16 cellular contexts compared by ENCODE assay signal in the genomic region with DNA sequence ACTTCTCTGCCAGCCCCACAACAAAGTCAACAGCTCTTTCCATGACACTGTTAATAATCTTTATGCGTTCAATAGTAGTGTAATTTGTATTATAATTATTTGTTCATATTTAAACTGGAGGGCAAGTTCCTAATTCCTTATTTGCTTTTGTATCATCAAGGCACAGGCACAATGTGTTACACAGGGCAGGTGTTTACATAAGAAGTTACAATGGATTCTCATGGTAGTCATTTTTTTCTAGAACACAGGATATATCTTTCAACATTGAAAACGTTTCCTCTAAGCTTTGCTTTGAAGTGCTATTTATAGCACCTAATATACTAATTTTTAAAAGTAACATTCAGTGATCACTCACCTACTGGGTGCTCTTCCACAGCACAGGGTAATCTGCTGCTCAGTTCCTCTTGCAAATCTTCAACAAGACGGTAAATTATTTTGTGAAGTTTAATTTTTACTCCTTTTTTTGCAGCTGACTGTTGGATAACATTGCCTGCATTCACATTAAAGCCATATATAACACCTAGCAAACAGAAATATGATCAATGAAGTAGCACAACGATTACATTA. TPM values are rescaled to one million over a fixed set of nuclear protein-coding genes. Genes with fewer than 3 reads are reported as not detected.
DNase-seq lines count a peak whose midpoint lies in the region; ATAC-seq and TF ChIP-seq lines count a peak whose summit lies in the region.
"Had no signal": no experiment of that assay in that cellular context is flagged by ENCODE, and none has a peak within 500 bp of the region (broad histone marks: within the 10 kb centered on the region; RNA-seq: fewer than 3 reads in every experiment).

No MANE protein-coding gene starts in this region.

- H3K27ac Mint-ChIP-seq in progenitor cell of endocrine pancreas, result peak overlapping the region; percentile 10
- H3K27ac Mint-ChIP-seq: H9 had no signal

- H2AK5ac ChIP-seq in mesendoderm (ENCODE audit: low read length), result no peak overlapping the region

- H4K5ac ChIP-seq in mesendoderm (ENCODE audit: low read length), result no peak overlapping the region

- no peak overlapping the region for H3K56ac ChIP-seq in mesendoderm (ENCODE audit: low read length)

- no peak overlapping the region for H3K4me3 Mint-ChIP-seq in progenitor cell of endocrine pancreas (ENCODE audit: low read depth)
- H3K4me3 Mint-ChIP-seq: H9, T-cell had no signal

- H3K9me3 Mint-ChIP-seq in progenitor cell of endocrine pancreas (ENCODE audit: low read depth), result no peaks in the 10 kb centered on the region
- H3K9me3 Mint-ChIP-seq: H9, T-cell had no signal

- no CpG with 5 or more reads among the region's 4 CpGs for WGBS in mesendoderm (ENCODE audit: extremely low coverage, insufficient coverage, low lambda C conversion rate)

- no peak overlapping the region for H2BK15ac ChIP-seq in mesendoderm (replicated peaks; ENCODE audit: low read depth)

- CTCF ChIA-PET in Panc1 (lab: Charles Lee), result no interaction called here

- H3K4me3 ChIP-seq in Panc1 (ENCODE audit: low read depth in 2 of 2, low read length in 2 of 2) (no peak overlapping the region), mesendoderm (ENCODE audit: low read length) (no peak overlapping the region)

- H3K4me2 ChIP-seq in mesendoderm (ENCODE audit: low read length), result no peak overlapping the region
- H3K4me2 ChIP-seq: KMS-11 had no signal

- no peaks in the 10 kb centered on the region for H3K9me3 ChIP-seq in Panc1 (ENCODE audit: control insufficient read depth, insufficient read depth, low read depth, low read length)

- H3K18ac ChIP-seq in mesendoderm (ENCODE audit: low read length), result no peak overlapping the region

- H3K4me1 ChIP-seq in Panc1 (ENCODE audit: control insufficient read depth, insufficient read depth, low read length), result peaks cover 13% of the 10 kb centered on the region
- no peaks in the 10 kb centered on the region for H3K4me1 ChIP-seq in mesendoderm (ENCODE audit: control insufficient read depth, low read depth, low read length)

- H3K9ac ChIP-seq in mesendoderm (ENCODE audit: low read length), result no peak overlapping the region
- H3K9ac ChIP-seq: KMS-11 had no signal

- H2BK5ac ChIP-seq in mesendoderm (ENCODE audit: low read length), result no peak overlapping the region

- no peak overlapping the region for H3K23ac ChIP-seq in mesendoderm (ENCODE audit: low read length)

- peaks cover 9% of the 10 kb centered on the region for H3K36me3 Mint-ChIP-seq in progenitor cell of endocrine pancreas (ENCODE audit: insufficient read depth)

- no peak for ATAC-seq in Panc1
- ATAC-seq in sciatic nerve, result no peak
- ATAC-seq in GM18502 (IDR thresholded peaks at IDR 0.05; ENCODE audit: poor library complexity, unreplicated experiment), result no peak

- no peak overlapping the region for H4K8ac ChIP-seq in mesendoderm (ENCODE audit: low read depth, low read length)

- POLR2A ChIA-PET in Panc1 (lab: Charles Lee), result interaction anchor here (0.6 to 1.0 kb wide), 2 partner anchors 28 to 32 kb away, joined by 3 read pairs; no protein-coding TSS in a partner anchor

- no peak for TF ChIP-seq CTCF in Panc1 (IDR thresholded peaks at IDR 0.05)
- no peak for TF ChIP-seq CTCF in progenitor cell of endocrine pancreas (IDR thresholded peaks at IDR 0.05; ENCODE audit: unreplicated experiment)

- no peak overlapping the region for H3K4ac ChIP-seq in mesendoderm (ENCODE audit: low read depth, low read length)

- peaks cover 1% of the 10 kb centered on the region for H3K79me2 ChIP-seq in mesendoderm (ENCODE audit: control insufficient read depth, insufficient read depth, low read length)

- H3K27ac ChIP-seq in Panc1 (ENCODE audit: low read length), result no peak overlapping the region
- no peak overlapping the region for H3K27ac ChIP-seq in mesendoderm (ENCODE audit: low read depth, low read length)
- H3K27ac ChIP-seq: KMS-11 had no signal

- peaks cover 1% of the 10 kb centered on the region for H3K79me1 ChIP-seq in mesendoderm (ENCODE audit: low read length)

- H3K27me3 ChIP-seq in Panc1 (ENCODE audit: control insufficient read depth, insufficient read depth, low read length) (no peaks in the 10 kb centered on the region), mesendoderm (ENCODE audit: insufficient read depth, low read length, poor library complexity) (no peaks in the 10 kb centered on the region)

- DNase-seq in NCI-H510A treated with DMSO at 0.1 percent for 48 hours (lab: John Stamatoyannopoulos, UW) (peak; percentile 26), NCI-H510A (lab: John Stamatoyannopoulos, UW) (no peak), NCI-H146 (lab: John Stamatoyannopoulos, UW) (peak; percentile 73), Panc1 (ENCODE audit: low read depth, low spot score) (no peak), progenitor cell of endocrine pancreas (ENCODE audit: low spot score, unreplicated experiment) (no peak), sciatic nerve (ENCODE audit: low spot score) (no peak), mesendoderm (no peak)
- DNase-seq: C1 segment of cervical spinal cord, DMS 273 treated with DMSO at 0.1 percent for 48 hours, H9, NCI-H187, NCI-H226, NCI-H69, T-cell had no signal

- intact Hi-C loops in Panc1 (cut with micrococcal nuclease; ENCODE audit: unreplicated experiment) (no loop called here), sciatic nerve (cut with DNase I) (no loop called here)

- H3K36me3 ChIP-seq in Panc1 (ENCODE audit: control insufficient read depth, insufficient read depth, low read length) (peaks cover 32% of the 10 kb centered on the region), mesendoderm (ENCODE audit: control insufficient read depth, insufficient read depth, low read length) (peaks cover 3% of the 10 kb centered on the region)

- H2BK120ac ChIP-seq in mesendoderm (ENCODE audit: low read depth, low read length), result no peak overlapping the region

- TSS peak; percentile 18 for BruUV-seq in Panc1 (replicated peaks; lab: Mats Ljungman, UMichigan)

- H3K27me3 Mint-ChIP-seq in progenitor cell of endocrine pancreas, result no peaks in the 10 kb centered on the region
- H3K27me3 Mint-ChIP-seq: T-cell had no signal

- H3K4me1 Mint-ChIP-seq in progenitor cell of endocrine pancreas (ENCODE audit: low read depth), result no peaks in the 10 kb centered on the region
- H3K4me1 Mint-ChIP-seq: H9 had no signal

- in situ Hi-C loops in Panc1 (cut with HindIII; ENCODE audit: low pct_unique_long_range_greater_than_20kb, low sequenced_read_pairs), result no loop called here

RNA-seq across cellular contexts. Expression of a gene that starts 7.3 kb away (rescaled TPM):
- 853 TPM for total RNA-seq in Panc1 (2021; ENCODE audit: unreplicated experiment)
- polyA plus RNA-seq in Panc1 (2012; ENCODE audit: insufficient read length), result 595 TPM
- 807 and 898 TPM in 2 replicates for total RNA-seq in progenitor cell of endocrine pancreas
- total RNA-seq in sciatic nerve, result 762 TPM
- polyA plus RNA-seq in mesendoderm (2013, experiment 1 of 2), result 3,326 TPM
- polyA plus RNA-seq in mesendoderm (2013, experiment 2 of 2), result 3,454 TPM

RNA-seq across cellular contexts. Expression of a gene that starts 7.6 kb away (rescaled TPM):
- total RNA-seq in Panc1 (2021; ENCODE audit: unreplicated experiment), result 3.6 TPM
- polyA plus RNA-seq in Panc1 (2012; ENCODE audit: insufficient read length), result 1.5 TPM
- total RNA-seq in progenitor cell of endocrine pancreas, result 33.8 and 43.9 TPM in 2 replicates
- total RNA-seq in sciatic nerve, result 11.9 TPM
- 5.4 TPM for polyA plus RNA-seq in mesendoderm (2013, experiment 1 of 2)
- 5.3 TPM for polyA plus RNA-seq in mesendoderm (2013, experiment 2 of 2)

RNA-seq across cellular contexts. Expression of a gene that starts 29.3 kb away (rescaled TPM):
- total RNA-seq in Panc1 (2021; ENCODE audit: unreplicated experiment) (34.1 TPM), progenitor cell of endocrine pancreas (22.7 and 24.5 TPM in 2 replicates), sciatic nerve (18.2 TPM)
- 23.0 TPM for polyA plus RNA-seq in Panc1 (2012; ENCODE audit: insufficient read length)
- polyA plus RNA-seq in mesendoderm (2013, experiment 1 of 2), result 31.4 TPM
- polyA plus RNA-seq in mesendoderm (2013, experiment 2 of 2), result 31.5 TPM

Comparison
In these comparisons a context has a peak if more than half of its experiments do, and no peak if none do; other contexts are left out.
1. DNase-seq: peak in NCI-H510A treated with DMSO at 0.1 percent for 48 hours (single experiment) and NCI-H146 (single experiment); none in NCI-H510A (single experiment), Panc1 (single experiment), progenitor cell of endocrine pancreas (single experiment), sciatic nerve (single experiment) and mesendoderm (single experiment).